In the genomic region with DNA sequence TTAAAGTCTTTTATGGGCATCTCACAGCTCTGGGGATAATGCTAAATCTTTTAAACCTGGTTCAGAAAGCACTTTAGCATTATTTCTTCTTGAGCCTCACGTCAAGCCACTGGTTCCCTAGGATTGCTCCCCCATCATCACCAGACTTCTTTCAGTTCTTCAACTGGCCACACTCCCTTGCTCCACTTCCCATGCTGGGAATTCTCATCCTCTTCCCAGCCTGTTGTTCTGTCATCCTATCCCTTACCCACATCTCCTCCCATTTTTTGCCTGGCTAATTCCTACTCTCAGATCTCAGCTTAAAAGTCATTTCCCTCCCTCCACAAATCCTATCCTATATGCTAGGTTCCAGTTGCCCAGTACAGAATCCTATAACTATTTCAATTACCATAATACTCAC, we compare ENCODE assay signal across 18 cellular contexts. TPM values are rescaled to one million over a fixed set of nuclear protein-coding genes. Genes with fewer than 3 reads are reported as not detected.
DNase-seq lines count a peak whose midpoint lies in the region; ATAC-seq and TF ChIP-seq lines count a peak whose summit lies in the region.
"Had no signal": no experiment of that assay in that cellular context is flagged by ENCODE, and none has a peak within 500 bp of the region (broad histone marks: within the 10 kb centered on the region; RNA-seq: fewer than 3 reads in every experiment).

No MANE protein-coding gene starts in this region.

- H3K79me2 ChIP-seq in SK-N-SH (ENCODE audit: insufficient read depth) = peaks cover 100% of the 10 kb centered on the region

- CTCF ChIA-PET in SK-N-SH (lab: Yijun Ruan, JAX) = interaction anchor here (1.3 to 2.1 kb wide), 3 partner anchors 9 to 12 kb away, joined by 3 to 7 read pairs (median 6); no protein-coding TSS in a partner anchor

- peaks cover 100% of the 10 kb centered on the region for H4K20me1 ChIP-seq in SK-N-SH (ENCODE audit: insufficient read depth)

- H3K4me1 ChIP-seq in SK-N-SH (ENCODE audit: control insufficient read depth in 1 of 2, insufficient read depth in 2 of 2, low read depth in 1 of 2, low read length in 1 of 2) (peaks cover 2 to 19% of the 10 kb centered on the region in 2 experiments; a peak in 2 of 4 replicates), gastroesophageal sphincter (peaks cover 10 to 100% (median 30%) of the 10 kb centered on the region in 3 donors), urinary bladder (ENCODE audit: insufficient read depth) (no peaks in the 10 kb centered on the region)

- no peak overlapping the region for H3K9ac ChIP-seq in SK-N-SH

- TF ChIP-seq EP300 in SK-N-SH (IDR thresholded peaks at IDR 0.05; ENCODE audit: borderline replicate concordance in 1 of 2, low read depth in 1 of 2, low read length in 1 of 2) = no peak
- TF ChIP-seq EP300 in gastroesophageal sphincter (IDR thresholded peaks at IDR 0.05) = no peak

- peaks cover 3% of the 10 kb centered on the region for H3K36me3 Mint-ChIP-seq in osteocyte (ENCODE audit: unreplicated experiment)
- H3K36me3 Mint-ChIP-seq: CD8-positive, alpha-beta T cell had no signal

- H3K27me3 Mint-ChIP-seq in osteocyte (ENCODE audit: unreplicated experiment) = no peaks in the 10 kb centered on the region
- H3K27me3 Mint-ChIP-seq: IgD-negative memory B cell had no signal

- 100% methylated on average over 1 of the region's 1 CpG for WGBS in SK-N-SH (ENCODE audit: low lambda C conversion rate)
- WGBS in gastroesophageal sphincter (ENCODE audit: low coverage in 1 of 2), 2 donors = 45 to 75% methylated on average over 1 of the region's 1 CpG
- 45% methylated on average over 1 of the region's 1 CpG for WGBS in urinary bladder

- no peak overlapping the region for H3K4me3 ChIP-seq in SK-N-SH (ENCODE audit: low read depth in 2 of 2, low read length in 1 of 2)
- H3K4me3 ChIP-seq in gastroesophageal sphincter = no peak overlapping the region
- H3K4me3 ChIP-seq in urinary bladder (ENCODE audit: low read depth, low read length) = no peak overlapping the region

- peaks cover 69% of the 10 kb centered on the region for H3K4me1 Mint-ChIP-seq in osteocyte (ENCODE audit: unreplicated experiment)

- H3K36me3 ChIP-seq in SK-N-SH (replicated peaks in 1 of 2; ENCODE audit: control insufficient read depth in 1 of 2, insufficient read depth in 2 of 2, low read length in 1 of 2) (peaks cover 0 to 41% of the 10 kb centered on the region in 2 experiments), gastroesophageal sphincter (no peaks in the 10 kb centered on the region), urinary bladder (ENCODE audit: insufficient read depth) (no peaks in the 10 kb centered on the region)

- H3K27me3 ChIP-seq in SK-N-SH (ENCODE audit: insufficient read depth) = no peaks in the 10 kb centered on the region
- no peaks in the 10 kb centered on the region for H3K27me3 ChIP-seq in gastroesophageal sphincter

- H3K27ac ChIP-seq in SK-N-SH (ENCODE audit: low read depth in 2 of 2, low read length in 1 of 2) = no peak overlapping the region
- H3K27ac ChIP-seq in gastroesophageal sphincter = peak overlapping the region in 3 of 4 donors; percentile 47 to 62 (median 47)
- H3K27ac ChIP-seq in urinary bladder (ENCODE audit: low read depth) = peak overlapping the region; percentile 23
- H3K27ac ChIP-seq: 22Rv1 had no signal

- no peak for TF ChIP-seq RAD21 in SK-N-SH (IDR thresholded peaks at IDR 0.05; ENCODE audit: low read length)

- H3K9me3 Mint-ChIP-seq in osteocyte (ENCODE audit: unreplicated experiment) = no peaks in the 10 kb centered on the region
- H3K9me3 Mint-ChIP-seq: CD8-positive, alpha-beta T cell; IgD-negative memory B cell had no signal

- no peak overlapping the region for H2AFZ ChIP-seq in SK-N-SH (ENCODE audit: low read depth)

- H3K9me3 ChIP-seq in SK-N-SH (no peaks in the 10 kb centered on the region), gastroesophageal sphincter (no peaks in the 10 kb centered on the region)

- H3F3A ChIP-seq in SK-N-SH (replicated peaks; ENCODE audit: insufficient read depth) = peaks cover 29% of the 10 kb centered on the region

- POLR2A ChIA-PET in SK-N-SH (lab: Yijun Ruan, JAX) = no interaction called here

- no peak overlapping the region for H3K4me3 Mint-ChIP-seq in osteocyte (ENCODE audit: unreplicated experiment)
- H3K4me3 Mint-ChIP-seq: CD8-positive, alpha-beta T cell; IgD-negative memory B cell had no signal

- H3K27ac Mint-ChIP-seq in osteocyte (ENCODE audit: unreplicated experiment) = peak overlapping the region; percentile 39
- H3K27ac Mint-ChIP-seq: CD8-positive, alpha-beta T cell; IgD-negative memory B cell had no signal

- no peak for DNase-seq in SK-N-SH
- DNase-seq in osteocyte (ENCODE audit: extremely low spot score, unreplicated experiment) = no peak
- no peak for DNase-seq in DMS153 (lab: John Stamatoyannopoulos, UW)
- DNase-seq in midbrain (lab: John Stamatoyannopoulos, UW) = no peak
- DNase-seq: CD8-positive, alpha-beta T cell; GDM1; Kasumi-1; MM.1S; NCI-H187 treated with DMSO at 0.1 percent for 48 hours; NCI-H69; OCI-M1; SIG-M5 had no signal

- TF ChIP-seq CTCF in SK-N-SH (IDR thresholded peaks at IDR 0.05) (no peak), gastroesophageal sphincter (IDR thresholded peaks at IDR 0.05) (no peak), osteocyte (IDR thresholded peaks at IDR 0.05) (no peak)

- ATAC-seq in SK-N-SH treated with all-trans-retinoic acid at 6 μM for 48 hours = peak; percentile 9; the same call in 1 of the 3 replicates
- ATAC-seq in gastroesophageal sphincter = no peak
- no peak for ATAC-seq in GM18502 (IDR thresholded peaks at IDR 0.05; ENCODE audit: poor library complexity, unreplicated experiment)
- ATAC-seq: CD8-positive, alpha-beta T cell had no signal

- no peak for TF ChIP-seq POLR2A in gastroesophageal sphincter (IDR thresholded peaks at IDR 0.05)

- H3K4me2 ChIP-seq in SK-N-SH = no peak overlapping the region

- no peaks in the 10 kb centered on the region for H3K9me2 ChIP-seq in SK-N-SH

TF ChIP-seq in SK-N-SH treated with all-trans-retinoic acid at 6 μM for 48 hours, 23 proteins besides CTCF, POLR2A, EP300 and RAD21 (continues in another document):
- TF ChIP-seq, protein P1, sequence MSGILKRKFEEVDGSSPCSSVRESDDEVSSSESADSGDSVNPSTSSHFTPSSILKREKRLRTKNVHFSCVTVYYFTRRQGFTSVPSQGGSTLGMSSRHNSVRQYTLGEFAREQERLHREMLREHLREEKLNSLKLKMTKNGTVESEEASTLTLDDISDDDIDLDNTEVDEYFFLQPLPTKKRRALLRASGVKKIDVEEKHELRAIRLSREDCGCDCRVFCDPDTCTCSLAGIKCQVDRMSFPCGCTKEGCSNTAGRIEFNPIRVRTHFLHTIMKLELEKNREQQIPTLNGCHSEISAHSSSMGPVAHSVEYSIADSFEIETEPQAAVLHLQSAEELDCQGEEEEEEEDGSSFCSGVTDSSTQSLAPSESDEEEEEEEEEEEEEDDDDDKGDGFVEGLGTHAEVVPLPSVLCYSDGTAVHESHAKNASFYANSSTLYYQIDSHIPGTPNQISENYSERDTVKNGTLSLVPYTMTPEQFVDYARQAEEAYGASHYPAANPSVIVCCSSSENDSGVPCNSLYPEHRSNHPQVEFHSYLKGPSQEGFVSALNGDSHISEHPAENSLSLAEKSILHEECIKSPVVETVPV (CRISPR knock-in tag; IDR thresholded peaks at IDR 0.05) = no peak
- TF ChIP-seq ZFP3 (CRISPR knock-in tag; IDR thresholded peaks at IDR 0.05) (no peak), ZNF8 (CRISPR knock-in tag; IDR thresholded peaks at IDR 0.05) (no peak), TOX (CRISPR knock-in tag; IDR thresholded peaks at IDR 0.05; ENCODE audit: borderline replicate concordance) (no peak)

TF ChIP-seq in SK-N-SH, 30 proteins besides CTCF, POLR2A, EP300 and RAD21 (continues in another document):
- TF ChIP-seq POLR2AphosphoS5 (IDR thresholded peaks at IDR 0.05; ENCODE audit: low read depth, low read length) = no peak
- TF ChIP-seq SIN3A (IDR thresholded peaks at IDR 0.05; ENCODE audit: borderline replicate concordance, low read depth, low read length) = no peak
- TF ChIP-seq, protein P2, sequence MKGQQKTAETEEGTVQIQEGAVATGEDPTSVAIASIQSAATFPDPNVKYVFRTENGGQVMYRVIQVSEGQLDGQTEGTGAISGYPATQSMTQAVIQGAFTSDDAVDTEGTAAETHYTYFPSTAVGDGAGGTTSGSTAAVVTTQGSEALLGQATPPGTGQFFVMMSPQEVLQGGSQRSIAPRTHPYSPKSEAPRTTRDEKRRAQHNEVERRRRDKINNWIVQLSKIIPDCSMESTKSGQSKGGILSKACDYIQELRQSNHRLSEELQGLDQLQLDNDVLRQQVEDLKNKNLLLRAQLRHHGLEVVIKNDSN (IDR thresholded peaks at IDR 0.05; ENCODE audit: borderline replicate concordance, low read depth) = no peak
- no peak for TF ChIP-seq GABPA (IDR thresholded peaks at IDR 0.05; ENCODE audit: low read depth)
- TF ChIP-seq, protein P3, sequence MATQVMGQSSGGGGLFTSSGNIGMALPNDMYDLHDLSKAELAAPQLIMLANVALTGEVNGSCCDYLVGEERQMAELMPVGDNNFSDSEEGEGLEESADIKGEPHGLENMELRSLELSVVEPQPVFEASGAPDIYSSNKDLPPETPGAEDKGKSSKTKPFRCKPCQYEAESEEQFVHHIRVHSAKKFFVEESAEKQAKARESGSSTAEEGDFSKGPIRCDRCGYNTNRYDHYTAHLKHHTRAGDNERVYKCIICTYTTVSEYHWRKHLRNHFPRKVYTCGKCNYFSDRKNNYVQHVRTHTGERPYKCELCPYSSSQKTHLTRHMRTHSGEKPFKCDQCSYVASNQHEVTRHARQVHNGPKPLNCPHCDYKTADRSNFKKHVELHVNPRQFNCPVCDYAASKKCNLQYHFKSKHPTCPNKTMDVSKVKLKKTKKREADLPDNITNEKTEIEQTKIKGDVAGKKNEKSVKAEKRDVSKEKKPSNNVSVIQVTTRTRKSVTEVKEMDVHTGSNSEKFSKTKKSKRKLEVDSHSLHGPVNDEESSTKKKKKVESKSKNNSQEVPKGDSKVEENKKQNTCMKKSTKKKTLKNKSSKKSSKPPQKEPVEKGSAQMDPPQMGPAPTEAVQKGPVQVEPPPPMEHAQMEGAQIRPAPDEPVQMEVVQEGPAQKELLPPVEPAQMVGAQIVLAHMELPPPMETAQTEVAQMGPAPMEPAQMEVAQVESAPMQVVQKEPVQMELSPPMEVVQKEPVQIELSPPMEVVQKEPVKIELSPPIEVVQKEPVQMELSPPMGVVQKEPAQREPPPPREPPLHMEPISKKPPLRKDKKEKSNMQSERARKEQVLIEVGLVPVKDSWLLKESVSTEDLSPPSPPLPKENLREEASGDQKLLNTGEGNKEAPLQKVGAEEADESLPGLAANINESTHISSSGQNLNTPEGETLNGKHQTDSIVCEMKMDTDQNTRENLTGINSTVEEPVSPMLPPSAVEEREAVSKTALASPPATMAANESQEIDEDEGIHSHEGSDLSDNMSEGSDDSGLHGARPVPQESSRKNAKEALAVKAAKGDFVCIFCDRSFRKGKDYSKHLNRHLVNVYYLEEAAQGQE (IDR thresholded peaks at IDR 0.05; ENCODE audit: low read depth, low read length) = no peak
- no peak for TF ChIP-seq NRF1 (IDR thresholded peaks at IDR 0.05; ENCODE audit: low read depth, low read length)

RNA-seq across cellular contexts. Expression of a gene that starts 14.4 kb away (rescaled TPM):
- polyA plus RNA-seq in SK-N-SH (2012; rRNA removed) (40.1 and 54.5 TPM in 2 replicates), urinary bladder (216 TPM)
- 55.0 and 64.1 TPM in 2 replicates for polyA plus RNA-seq in SK-N-SH (2012; cell fraction: cytosol; rRNA removed)
- polyA plus RNA-seq in SK-N-SH (2012; cell fraction: nucleus; rRNA removed) = 45.4 and 71.7 TPM in 2 replicates
- total RNA-seq in gastroesophageal sphincter (100 to 1,000 TPM; 364 to 398 (median 388) TPM), osteocyte (302 and 304 TPM in 2 replicates), urinary bladder (298 TPM)
- total RNA-seq: CD8-positive, alpha-beta T cell had no signal
- polyA plus RNA-seq: IgD-negative memory B cell had no signal

Comparison
In these comparisons a context has a peak if more than half of its experiments do, and no peak if none do; other contexts are left out.
1. H3K27ac ChIP-seq: peak in gastroesophageal sphincter (3 of 4) and urinary bladder (single experiment); none in SK-N-SH (0 of 2).